Comparison of ENCODE assay signal across 24 cellular contexts in the genomic region with DNA sequence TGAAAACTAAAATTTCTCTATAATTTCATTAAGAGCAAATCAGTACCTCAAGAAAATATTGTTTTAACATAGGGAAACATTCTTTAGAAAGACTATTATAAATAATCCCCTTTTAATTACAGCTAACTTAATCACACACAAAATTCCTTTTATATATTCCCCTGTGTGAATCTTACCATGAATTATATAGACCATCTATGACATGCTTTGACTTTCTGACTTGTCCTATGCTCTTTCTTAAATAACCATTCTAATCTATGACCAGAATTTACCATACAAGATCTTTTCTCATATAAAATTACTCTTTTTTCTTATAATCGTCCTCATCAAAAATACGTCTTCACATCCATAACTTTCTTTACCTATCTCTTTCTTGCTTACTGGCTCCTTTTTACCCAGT.
"Had no signal": no experiment of that assay in that cellular context is flagged by ENCODE, and none has a peak within 500 bp of the region (broad histone marks: within the 10 kb centered on the region; RNA-seq: fewer than 3 reads in every experiment).

No MANE protein-coding gene starts in this region.

- DNase-seq: dorsolateral prefrontal cortex; effector CD4-positive, alpha-beta T cell; foreskin keratinocyte; heart left ventricle; left cardiac atrium; left lung; mesenchymal stem cell; midbrain; naive thymus-derived CD4-positive, alpha-beta T cell; occipital lobe; pancreas; retina; right lobe of liver; small intestine; stimulated activated CD4-positive, alpha-beta T cell treated with anti-CD3 and anti-CD28 coated beads, Interleukin-15, amount 100 ng/mL, for 24 hours; stimulated activated CD4-positive, alpha-beta T cell treated with anti-CD3 and anti-CD28 coated beads, Interleukin-2, amount 100 ng/mL, for 48 hours; stimulated activated naive CD4-positive, alpha-beta T cell; stimulated activated naive CD8-positive, alpha-beta T cell treated with anti-CD3 and anti-CD28 coated beads, Interleukin-15, amount 100 ng/mL, for 72 hours; transverse colon had no signal

- H3K9me3 ChIP-seq: gastroesophageal sphincter, left lung, pancreas, suprapubic skin, transverse colon, vagina had no signal

- H3K4me3 ChIP-seq: dorsolateral prefrontal cortex, gastroesophageal sphincter, heart left ventricle, hepatocyte, left lung, pancreas, right lobe of liver, suprapubic skin, transverse colon, vagina had no signal

- H3K36me3 ChIP-seq: gastroesophageal sphincter, heart left ventricle, left lung, pancreas, right lobe of liver, suprapubic skin, transverse colon, vagina had no signal

- H3K27ac ChIP-seq: dorsolateral prefrontal cortex, foreskin keratinocyte, gastroesophageal sphincter, heart left ventricle, hepatocyte, left lung, pancreas, right lobe of liver, suprapubic skin, transverse colon, vagina had no signal

- H2AFZ ChIP-seq: hepatocyte had no signal

- H3K27me3 Mint-ChIP-seq: naive thymus-derived CD4-positive, alpha-beta T cell; stimulated activated naive CD8-positive, alpha-beta T cell treated with anti-CD3 and anti-CD28 coated beads, Interleukin-15, amount 100 ng/mL, for 72 hours had no signal

- H3K4me1 Mint-ChIP-seq: naive thymus-derived CD4-positive, alpha-beta T cell; nephron; stimulated activated naive CD8-positive, alpha-beta T cell treated with anti-CD3 and anti-CD28 coated beads, Interleukin-15, amount 100 ng/mL, for 72 hours had no signal

- H3K36me3 Mint-ChIP-seq: naive thymus-derived CD4-positive, alpha-beta T cell had no signal

- H3K79me2 ChIP-seq: hepatocyte had no signal

- H3K27ac Mint-ChIP-seq: nephron; stimulated activated naive CD8-positive, alpha-beta T cell treated with anti-CD3 and anti-CD28 coated beads, Interleukin-15, amount 100 ng/mL, for 72 hours had no signal

- H3K27me3 ChIP-seq: dorsolateral prefrontal cortex, foreskin keratinocyte, gastroesophageal sphincter, heart left ventricle, hepatocyte, left lung, pancreas, right lobe of liver, suprapubic skin, transverse colon, vagina had no signal

- H3K4me3 Mint-ChIP-seq: naive thymus-derived CD4-positive, alpha-beta T cell; nephron; stimulated activated naive CD8-positive, alpha-beta T cell treated with anti-CD3 and anti-CD28 coated beads, Interleukin-15, amount 100 ng/mL, for 72 hours had no signal

- H3K4me2 ChIP-seq: hepatocyte had no signal

- H3K4me1 ChIP-seq: foreskin keratinocyte, gastroesophageal sphincter, heart left ventricle, left lung, pancreas, right lobe of liver, suprapubic skin, transverse colon, vagina had no signal

- ATAC-seq: foreskin keratinocyte; gastroesophageal sphincter; heart left ventricle; left cardiac atrium; left lung; naive thymus-derived CD4-positive, alpha-beta T cell; pancreas; right lobe of liver; stimulated activated naive CD8-positive, alpha-beta T cell treated with anti-CD3 and anti-CD28 coated beads, Interleukin-15, amount 100 ng/mL, for 72 hours had no signal
